8 cellular contexts compared by ENCODE assay signal in the genomic region with DNA sequence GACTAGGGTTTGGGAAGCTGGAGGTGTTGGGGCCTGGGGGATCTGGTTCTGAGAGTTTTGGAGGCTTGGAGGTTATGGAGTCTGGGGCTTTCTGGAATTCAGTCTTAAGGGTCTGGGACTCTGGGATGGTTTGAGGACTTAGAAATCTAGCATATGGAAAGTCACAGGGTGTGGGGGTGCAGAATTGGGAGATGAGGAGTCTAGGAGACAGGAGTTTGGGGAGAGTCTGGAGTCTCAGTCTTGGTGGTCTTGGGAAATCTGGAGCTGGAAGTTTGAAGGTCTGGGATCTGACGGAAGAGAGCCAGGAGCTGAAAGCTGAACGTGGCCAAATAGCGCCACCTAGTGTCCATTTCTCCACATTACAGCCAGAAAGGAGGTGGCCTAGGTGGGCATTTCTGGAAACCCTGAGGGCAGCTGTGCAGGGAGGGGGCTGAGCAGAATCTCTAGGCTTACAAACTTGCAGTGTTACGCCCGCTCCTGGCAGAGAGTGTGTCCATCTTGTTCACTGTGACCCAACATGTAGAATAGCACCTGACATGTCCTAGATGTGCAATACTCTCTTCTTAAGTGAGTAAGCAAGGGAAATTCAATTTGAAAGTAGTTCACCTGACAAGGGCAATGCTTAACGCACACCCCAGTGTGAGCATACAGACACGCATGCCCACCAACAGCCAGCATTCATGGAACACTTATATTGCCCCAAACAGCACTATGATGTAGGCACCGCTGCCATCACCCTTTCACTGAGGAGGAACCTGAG.
DNase-seq lines count a peak whose midpoint lies in the region; ATAC-seq and TF ChIP-seq lines count a peak whose summit lies in the region.

No MANE protein-coding gene starts in this region.

- no peaks in the 10 kb centered on the region for H3K9me3 ChIP-seq in WERI-Rb-1 (ENCODE audit: severe bottlenecking)

- no peaks in the 10 kb centered on the region for H3K9me3 Mint-ChIP-seq in stimulated activated naive CD8-positive, alpha-beta T cell treated with anti-CD3 and anti-CD28 coated beads, Interleukin-15, amount 100 ng/mL, for 72 hours

- H3K27me3 ChIP-seq in WERI-Rb-1 (ENCODE audit: insufficient read depth, low read depth, severe bottlenecking): no peaks in the 10 kb centered on the region

- DNase-seq in SKM-1 treated with dmso at 0.1 percent for 144 hours (lab: John Stamatoyannopoulos, UW; ENCODE audit: unreplicated experiment): peak; percentile 23
- no peak for DNase-seq in SKM-1 (lab: John Stamatoyannopoulos, UW; ENCODE audit: unreplicated experiment)
- DNase-seq in NCI-H1092 (lab: John Stamatoyannopoulos, UW): peak; percentile 16
- peak; percentile 70 for DNase-seq in WERI-Rb-1
- DNase-seq in coronary artery (ENCODE audit: low spot score): no peak
- DNase-seq in lung microvascular endothelial cell (ENCODE audit: low read depth in 2 of 2): peak; percentile 48 to 68
- peak; percentile 27 to 48 for DNase-seq in stimulated activated naive CD8-positive, alpha-beta T cell treated with anti-CD3 and anti-CD28 coated beads, Interleukin-15, amount 100 ng/mL, for 72 hours

- no peaks in the 10 kb centered on the region for H3K36me3 ChIP-seq in WERI-Rb-1

- peak; percentile 84 for TF ChIP-seq CTCF in WERI-Rb-1 (IDR thresholded peaks at IDR 0.05; ENCODE audit: low read depth, low read length)
- TF ChIP-seq CTCF in coronary artery (IDR thresholded peaks at IDR 0.05): peak; percentile 89

- ATAC-seq in stimulated activated naive CD8-positive, alpha-beta T cell treated with anti-CD3 and anti-CD28 coated beads, Interleukin-15, amount 100 ng/mL, for 72 hours: no peak
- ATAC-seq in GM18505 (IDR thresholded peaks at IDR 0.05; ENCODE audit: unreplicated experiment): no peak

- no peak overlapping the region for H3K4me3 Mint-ChIP-seq in stimulated activated naive CD8-positive, alpha-beta T cell treated with anti-CD3 and anti-CD28 coated beads, Interleukin-15, amount 100 ng/mL, for 72 hours

- H3K4me1 Mint-ChIP-seq in stimulated activated naive CD8-positive, alpha-beta T cell treated with anti-CD3 and anti-CD28 coated beads, Interleukin-15, amount 100 ng/mL, for 72 hours: no peaks in the 10 kb centered on the region

- no peak for TF ChIP-seq POLR2A in GM18505 (IDR thresholded peaks at IDR 0.05; ENCODE audit: borderline replicate concordance, extremely low read depth, insufficient read depth, insufficient read length)

- H3K27ac ChIP-seq in WERI-Rb-1 (no peak overlapping the region), coronary artery (no peak overlapping the region)

- H3K4me3 ChIP-seq in WERI-Rb-1 (ENCODE audit: low read depth, low read length): no peak overlapping the region
- H3K4me3 ChIP-seq in coronary artery: no peak overlapping the region

- H3K27ac Mint-ChIP-seq in stimulated activated naive CD8-positive, alpha-beta T cell treated with anti-CD3 and anti-CD28 coated beads, Interleukin-15, amount 100 ng/mL, for 72 hours: no peak overlapping the region

- H3K27me3 Mint-ChIP-seq in stimulated activated naive CD8-positive, alpha-beta T cell treated with anti-CD3 and anti-CD28 coated beads, Interleukin-15, amount 100 ng/mL, for 72 hours: peaks cover 58% of the 10 kb centered on the region

Comparison
In these comparisons a context has a peak if more than half of its experiments do, and no peak if none do; other contexts are left out.
1. DNase-seq: peak in SKM-1 treated with dmso at 0.1 percent for 144 hours (single experiment), NCI-H1092 (single experiment), WERI-Rb-1 (single experiment), lung microvascular endothelial cell (2 of 2) and stimulated activated naive CD8-positive, alpha-beta T cell treated with anti-CD3 and anti-CD28 coated beads, Interleukin-15, amount 100 ng/mL, for 72 hours (2 of 2); none in SKM-1 (single experiment) and coronary artery (single experiment).